ENCODE assay signal across 8 cellular contexts in the genomic region with DNA sequence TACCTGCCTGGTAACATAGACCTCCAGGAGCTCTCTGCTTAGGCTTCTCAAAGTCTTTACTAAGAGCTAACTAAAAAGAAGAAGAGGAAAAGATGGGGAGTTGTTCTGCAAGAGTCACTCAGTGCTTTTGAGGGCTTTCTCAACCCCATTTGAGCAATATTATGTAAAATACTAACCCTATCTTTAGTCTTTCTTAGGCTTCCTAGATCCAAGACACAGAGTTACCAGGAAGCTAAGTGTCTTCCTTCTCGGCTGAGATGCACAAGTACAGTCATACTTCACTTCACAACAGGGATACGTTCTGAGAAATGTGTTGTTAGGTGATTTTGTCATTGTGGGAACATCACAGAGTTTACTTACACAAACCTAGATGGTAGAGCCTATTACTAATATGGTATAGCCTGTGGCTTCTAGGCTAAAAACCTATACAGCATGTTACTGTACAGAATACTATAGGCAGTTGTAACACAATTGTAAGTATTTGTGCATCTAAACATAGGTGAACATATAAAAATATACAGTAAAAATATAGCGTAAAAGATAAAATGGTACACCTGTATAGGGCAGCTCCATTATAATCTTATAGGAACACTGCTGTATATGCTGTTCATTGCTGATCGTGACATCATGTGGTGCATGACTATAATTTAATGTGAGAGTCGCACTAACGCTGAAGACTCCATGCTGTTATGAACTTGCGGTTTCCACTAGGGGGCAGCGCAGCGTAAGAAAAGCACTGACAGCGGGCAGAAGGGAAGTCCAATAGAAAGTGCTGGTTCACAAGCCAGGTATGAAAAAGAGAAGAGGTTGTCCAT. TPM values are rescaled to one million over a fixed set of nuclear protein-coding genes. Genes with fewer than 3 reads are reported as not detected.
DNase-seq lines count a peak whose midpoint lies in the region; ATAC-seq, FAIRE-seq and TF ChIP-seq lines count a peak whose summit lies in the region.

No MANE protein-coding gene starts in this region.

- POLR2A ChIA-PET in endothelial cell of umbilical vein (lab: Charles Lee), result no interaction called here

- no peaks in the 10 kb centered on the region for H4K20me1 ChIP-seq in endothelial cell of umbilical vein (replicated peaks; ENCODE audit: control insufficient read depth, extremely low read depth, insufficient read depth, low read length)

- dilution Hi-C loops in endothelial cell of umbilical vein (cut with MboI; ENCODE audit: extremely low pct_ligation_motif_present, low sequenced_read_pairs), result no loop called here

- H3K4me3 ChIP-seq in endothelial cell of umbilical vein (replicated peaks in 1 of 3; ENCODE audit: insufficient read depth in 1 of 3, low read depth in 1 of 3, low read length in 3 of 3), result no peak overlapping the region
- no peak overlapping the region for H3K4me3 ChIP-seq in mucosa of descending colon

- H3K27me3 ChIP-seq in endothelial cell of umbilical vein (ENCODE audit: control insufficient read depth in 2 of 2, insufficient read depth in 2 of 2, low read length in 2 of 2), result peaks cover 0 to 2% of the 10 kb centered on the region in 2 experiments

- no peaks in the 10 kb centered on the region for H3K79me2 ChIP-seq in endothelial cell of umbilical vein (ENCODE audit: control insufficient read depth, insufficient read depth, low read length)

- no peaks in the 10 kb centered on the region for H3K36me3 ChIP-seq in endothelial cell of umbilical vein (ENCODE audit: control insufficient read depth in 2 of 2, extremely low read depth in 1 of 2, insufficient read depth in 2 of 2, low read length in 2 of 2)
- no peaks in the 10 kb centered on the region for H3K36me3 ChIP-seq in mucosa of descending colon (ENCODE audit: low read depth)

- H3K9ac ChIP-seq in endothelial cell of umbilical vein (replicated peaks; ENCODE audit: extremely low read depth, insufficient read depth, low read length), result no peak overlapping the region

- H2AFZ ChIP-seq in endothelial cell of umbilical vein (ENCODE audit: low read depth, low read length), result no peak overlapping the region

- TF ChIP-seq CTCF in endothelial cell of umbilical vein (IDR thresholded peaks at IDR 0.05; ENCODE audit: extremely low read depth in 1 of 2, insufficient read depth in 1 of 2, low read depth in 1 of 2, low read length in 2 of 2) (peak; percentile 83 to 88), mucosa of descending colon (IDR thresholded peaks at IDR 0.05) (peak; percentile 68)

- H3K4me1 ChIP-seq in endothelial cell of umbilical vein (ENCODE audit: control insufficient read depth, extremely low read depth, insufficient read depth, low read length), result no peaks in the 10 kb centered on the region
- no peaks in the 10 kb centered on the region for H3K4me1 ChIP-seq in mucosa of descending colon (ENCODE audit: low read depth)

- no peak for TF ChIP-seq POLR2A in endothelial cell of umbilical vein (IDR thresholded peaks at IDR 0.05; ENCODE audit: low read depth, low read length)

- peak; percentile 26 for DNase-seq in COR-L47 (lab: John Stamatoyannopoulos, UW)
- DNase-seq in HTR-8/SVneo (ENCODE audit: insufficient read length, low spot score), result peak; percentile 53
- DNase-seq in NOMO-1 treated with dmso at 0.1 percent for 144 hours (lab: John Stamatoyannopoulos, UW; ENCODE audit: unreplicated experiment), result peak; percentile 83
- peak; percentile 56 to 60 (median 60) for DNase-seq in activated CD8-positive, alpha-beta memory T cell treated with anti-CD3 and anti-CD28 coated beads for 48 hours (ENCODE audit: low read depth in 2 of 3, low spot score in 2 of 3)
- DNase-seq in endothelial cell of umbilical vein (ENCODE audit: low read depth, low spot score), result peak; percentile 85
- DNase-seq in mucosa of descending colon, result peak; percentile 86 to 92 (median 91)
- peak; percentile 91 for DNase-seq in stimulated activated CD8-positive, alpha-beta memory T cell treated with anti-CD3 and anti-CD28 coated beads, Interleukin-4, amount 100 ng/mL, for 48 hours

- CTCF ChIA-PET in endothelial cell of umbilical vein (lab: Charles Lee), result interaction anchor here (0.6 to 12.3 kb wide), 36 partner anchors 8 to 411 kb away, joined by 3 to 584 read pairs (median 4); partner anchors contain the start of genes ANKRD22, CH25H, FAS and RNLS

- no peaks in the 10 kb centered on the region for H3K9me1 ChIP-seq in endothelial cell of umbilical vein (replicated peaks; ENCODE audit: control insufficient read depth, extremely low read depth, insufficient read depth, low read length)

- no peak overlapping the region for H3K27ac ChIP-seq in endothelial cell of umbilical vein (ENCODE audit: insufficient read depth, low read depth, low read length)

- H3K9me3 ChIP-seq in endothelial cell of umbilical vein (replicated peaks; ENCODE audit: control insufficient read depth, insufficient read depth, low read length), result no peaks in the 10 kb centered on the region
- H3K9me3 ChIP-seq in mucosa of descending colon, result no peaks in the 10 kb centered on the region

- intact Hi-C loops in endothelial cell of umbilical vein (cut with micrococcal nuclease) (loop anchor here (1.0 kb wide), 4 partner anchors 45 to 382 kb away; partner anchors contain the start of gene STAMBPL1), mucosa of descending colon (cut with DNase I, micrococcal nuclease) (loop anchor here (2.0 to 10.0 kb wide), 4 partner anchors 97 to 379 kb away; no protein-coding TSS in a partner anchor)

- peak; percentile 81 for FAIRE-seq in HTR-8/SVneo (lab: Jason Lieb, UNC)
- peak; percentile 89 for FAIRE-seq in endothelial cell of umbilical vein (lab: Jason Lieb, UNC)

- no peak overlapping the region for H3K4me2 ChIP-seq in endothelial cell of umbilical vein (ENCODE audit: insufficient read depth, low read length)

- ATAC-seq in GM21390 (IDR thresholded peaks at IDR 0.05; ENCODE audit: unreplicated experiment) (peak; percentile 78), mucosa of descending colon (peak; percentile 96)

- no TSS peak for BruUV-seq in endothelial cell of umbilical vein (replicated peaks; lab: Mats Ljungman, UMichigan)

TF ChIP-seq in endothelial cell of umbilical vein, 7 proteins besides CTCF, POLR2A, EP300 and RAD21:
- TF ChIP-seq MYC (IDR thresholded peaks at IDR 0.05; ENCODE audit: low read depth, low read length), result no peak
- TF ChIP-seq GATA2 (IDR thresholded peaks at IDR 0.05; ENCODE audit: insufficient read depth, insufficient read length, low read depth, low read length), result no peak
- no peak for TF ChIP-seq POLR2AphosphoS5 (IDR thresholded peaks at IDR 0.05; ENCODE audit: insufficient read depth, low read depth, low read length)
- peak; percentile 8 for TF ChIP-seq MAX (IDR thresholded peaks at IDR 0.05; ENCODE audit: insufficient read depth, insufficient read length)
- no peak for TF ChIP-seq EZH2 (IDR thresholded peaks at IDR 0.05; ENCODE audit: borderline replicate concordance, low read depth, low read length, severe bottlenecking)
- TF ChIP-seq FOS (IDR thresholded peaks at IDR 0.05; ENCODE audit: borderline replicate concordance, insufficient read depth, low read length), result no peak

RNA-seq across cellular contexts. Expression of gene ANKRD22, which starts 16.3 kb away (rescaled TPM):
- total RNA-seq in endothelial cell of umbilical vein, result not detected in 2 replicates
- polyA plus RNA-seq in endothelial cell of umbilical vein, result not detected in 2 replicates
- polyA plus RNA-seq in endothelial cell of umbilical vein (2011; cell fraction: cytosol; rRNA removed), result not detected in 2 replicates
- not detected in 2 replicates for polyA plus RNA-seq in endothelial cell of umbilical vein (2011; cell fraction: nucleus; rRNA removed)
- not detected in 2 replicates for polyA plus RNA-seq in endothelial cell of umbilical vein (2012)
- not detected in 2 replicates for polyA minus RNA-seq in endothelial cell of umbilical vein
- not detected for polyA minus RNA-seq in endothelial cell of umbilical vein (2011; cell fraction: cytosol; rRNA and poly(A)+ RNA removed)
- not detected in 2 replicates for polyA minus RNA-seq in endothelial cell of umbilical vein (2011; cell fraction: nucleus; rRNA and poly(A)+ RNA removed)
- 10 to 100 TPM in 2 of 3 donors, 1 to 10 TPM in 1; 9.0 to 30.6 (median 18.9) TPM for total RNA-seq in mucosa of descending colon

RNA-seq across cellular contexts. Expression of gene LIPM, which starts 32.8 kb away (rescaled TPM):
- total RNA-seq in endothelial cell of umbilical vein (not detected in 2 replicates), mucosa of descending colon (not detected)
- polyA plus RNA-seq in endothelial cell of umbilical vein, result not detected in 2 replicates
- polyA plus RNA-seq in endothelial cell of umbilical vein (2011; cell fraction: cytosol; rRNA removed), result not detected in 2 replicates
- polyA plus RNA-seq in endothelial cell of umbilical vein (2011; cell fraction: nucleus; rRNA removed), result not detected in 2 replicates
- polyA plus RNA-seq in endothelial cell of umbilical vein (2012), result not detected in 2 replicates
- polyA minus RNA-seq in endothelial cell of umbilical vein, result not detected in 2 replicates
- not detected for polyA minus RNA-seq in endothelial cell of umbilical vein (2011; cell fraction: cytosol; rRNA and poly(A)+ RNA removed)
- not detected in 2 replicates for polyA minus RNA-seq in endothelial cell of umbilical vein (2011; cell fraction: nucleus; rRNA and poly(A)+ RNA removed)

RNA-seq across cellular contexts. Expression of gene STAMBPL1, which starts 44.7 kb away (rescaled TPM):
- 1.0 and 1.8 TPM in 2 replicates for total RNA-seq in endothelial cell of umbilical vein
- polyA plus RNA-seq in endothelial cell of umbilical vein, result 0.70 and 0.84 TPM in 2 replicates
- 0.76 and 0.85 TPM in 2 replicates for polyA plus RNA-seq in endothelial cell of umbilical vein (2011; cell fraction: cytosol; rRNA removed)
- polyA plus RNA-seq in endothelial cell of umbilical vein (2011; cell fraction: nucleus; rRNA removed), result 1.2 and 1.4 TPM in 2 replicates
- 0.65 and 1.9 TPM in 2 replicates for polyA plus RNA-seq in endothelial cell of umbilical vein (2012)
- polyA minus RNA-seq in endothelial cell of umbilical vein, result 0.24 and 0.91 TPM in 2 replicates
- 25.0 TPM for polyA minus RNA-seq in endothelial cell of umbilical vein (2011; cell fraction: cytosol; rRNA and poly(A)+ RNA removed)
- polyA minus RNA-seq in endothelial cell of umbilical vein (2011; cell fraction: nucleus; rRNA and poly(A)+ RNA removed), result 1.5 and 2.6 TPM in 2 replicates
- total RNA-seq in mucosa of descending colon, result 10 to 100 TPM; 19.2 to 44.2 (median 20.0) TPM

Comparison
In these comparisons a context has a peak if more than half of its experiments do, and no peak if none do; other contexts are left out.
1. DNase-seq: peak in every context shown above with its lines; median percentile 91 in mucosa of descending colon; 91 in stimulated activated CD8-positive, alpha-beta memory T cell treated with anti-CD3 and anti-CD28 coated beads, Interleukin-4, amount 100 ng/mL, for 48 hours; 85 in endothelial cell of umbilical vein; 83 in NOMO-1 treated with dmso at 0.1 percent for 144 hours; 60 in activated CD8-positive, alpha-beta memory T cell treated with anti-CD3 and anti-CD28 coated beads for 48 hours; 53 in HTR-8/SVneo; 26 in COR-L47.
2. RNA of gene ANKRD22, which starts 16.3 kb away (total RNA-seq): 9.0 to 30.6 TPM in mucosa of descending colon; not detected in endothelial cell of umbilical vein; every median in the first group is over 10 times any median in the second.